ENCODE assay signal across 20 cellular contexts in genomic region chr5:171137768-171138540, GRCh38.
DNase-seq lines count a peak whose midpoint lies in the region; ATAC-seq, FAIRE-seq and TF ChIP-seq lines count a peak whose summit lies in the region.
"Had no signal": no experiment of that assay in that cellular context is flagged by ENCODE, and none has a peak within 500 bp of the region (broad histone marks: within the 10 kb centered on the region; RNA-seq: fewer than 3 reads in every experiment).

No MANE protein-coding gene starts in this region.

- intact Hi-C loops in IMR-90 (cut with micrococcal nuclease): no loop called here
- intact Hi-C loops in CD4-positive, alpha-beta T cell (cut with DNase I, micrococcal nuclease): no loop called here

- H3K4me2 ChIP-seq in A549 (peak overlapping the region; percentile 19; the same call in 2 of the 3 replicates), IMR-90 (ENCODE audit: low read depth, low read length) (no peak overlapping the region; the same call in 1 of the 2 replicates)

- no peak overlapping the region for H2BK5ac ChIP-seq in IMR-90 (ENCODE audit: low read depth, low read length, poor library complexity, severe bottlenecking)

- H2BK120ac ChIP-seq in IMR-90 (ENCODE audit: low read depth, low read length): no peak overlapping the region

- H3K23ac ChIP-seq in IMR-90 (ENCODE audit: low read depth, low read length): no peak overlapping the region

- 9% methylated on average over 1 of the region's 1 CpG for WGBS in A549 (ENCODE audit: missing lambda C conversion rate)
- no CpG with 5 or more reads among the region's 1 CpG for WGBS in IMR-90 (ENCODE audit: extremely low coverage in 2 of 2, insufficient read length in 1 of 2), 2 experiments

- TF ChIP-seq RAD21 in A549 (conservative IDR thresholded peaks at IDR 0.05 in 1 of 2, IDR thresholded peaks at IDR 0.05 in 1 of 2) (no peak), IMR-90 (IDR thresholded peaks at IDR 0.05; ENCODE audit: low read length) (no peak)

- peak in 1 of 2 experiments; percentile 68; a peak in 2 of 6 replicates for ATAC-seq in A549
- ATAC-seq in IMR-90 (ENCODE audit: low read depth): peak; percentile 98
- ATAC-seq in HG02763 (IDR thresholded peaks at IDR 0.05; ENCODE audit: unreplicated experiment): no peak
- ATAC-seq in CD4-positive, alpha-beta T cell (ENCODE audit: poor library complexity): no peak
- no peak for ATAC-seq in HG02588 (IDR thresholded peaks at IDR 0.05; ENCODE audit: unreplicated experiment)
- ATAC-seq in HG02870 (IDR thresholded peaks at IDR 0.05; ENCODE audit: unreplicated experiment): no peak
- ATAC-seq: activated CD4-positive, CD25-positive, alpha-beta regulatory T cell treated with anti-CD3 and anti-CD28 coated beads, Interleukin-2, amount 50 U/mL, for 24 hours; body of pancreas had no signal

- H2BK15ac ChIP-seq in IMR-90 (ENCODE audit: low read depth, low read length): no peak overlapping the region

- H3K36me3 Mint-ChIP-seq in CD4-positive, alpha-beta T cell (ENCODE audit: low read depth): no peaks in the 10 kb centered on the region
- H3K36me3 Mint-ChIP-seq: immature natural killer cell, type B pancreatic cell had no signal

- POLR2A ChIA-PET in A549 (lab: Yijun Ruan, JAX): no interaction called here
- POLR2A ChIA-PET in IMR-90 (lab: Charles Lee; ENCODE audit: unreplicated experiment): no interaction called here
- POLR2A ChIA-PET in CD4-positive, alpha-beta T cell (lab: Charles Lee): no interaction called here

- no peak overlapping the region for H3K27ac Mint-ChIP-seq in CD4-positive, alpha-beta T cell
- H3K27ac Mint-ChIP-seq: immature natural killer cell, type B pancreatic cell had no signal

- H4K8ac ChIP-seq in IMR-90 (ENCODE audit: low read depth in 2 of 2, low read length in 2 of 2): no peak overlapping the region

- H3K4me1 ChIP-seq in A549 (peaks cover 9% of the 10 kb centered on the region; the same call in 1 of the 3 replicates), IMR-90 (ENCODE audit: control insufficient read depth, insufficient read depth, low read length) (0 out of 2 replicates have a peak, but pooled peaks cover 2% of the 10 kb centered on the region)
- H3K4me1 ChIP-seq: body of pancreas, Caco-2 had no signal

- H3K9me3 Mint-ChIP-seq in CD4-positive, alpha-beta T cell: no peaks in the 10 kb centered on the region
- H3K9me3 Mint-ChIP-seq: type B pancreatic cell had no signal

- H3K9me3 ChIP-seq in A549 (no peaks in the 10 kb centered on the region), IMR-90 (ENCODE audit: control insufficient read depth, insufficient read depth, low read length) (no peaks in the 10 kb centered on the region)
- H3K9me3 ChIP-seq in CD4-positive, alpha-beta T cell (ENCODE audit: control insufficient read depth, low read length): no peaks in the 10 kb centered on the region
- H3K9me3 ChIP-seq: body of pancreas, Caco-2, neutrophil had no signal

- in situ Hi-C loops in IMR-90 (cut with MboI; ENCODE audit: low sequenced_read_pairs): no loop called here

- H2AFZ ChIP-seq in IMR-90 (replicated peaks; ENCODE audit: low read length, poor library complexity): no peak overlapping the region

- no peaks in the 10 kb centered on the region for H3K36me3 ChIP-seq in IMR-90 (ENCODE audit: control insufficient read depth, insufficient read depth, low read length)
- H3K36me3 ChIP-seq: neutrophil had no signal

- no peak for TF ChIP-seq EP300 in A549 (IDR thresholded peaks at IDR 0.05)

- no peak overlapping the region for H3K9ac ChIP-seq in IMR-90 (ENCODE audit: low read depth, low read length)

- no peaks in the 10 kb centered on the region for H3K27me3 ChIP-seq in IMR-90 (ENCODE audit: control insufficient read depth, insufficient read depth, low read length)
- H3K27me3 ChIP-seq in CD4-positive, alpha-beta T cell (ENCODE audit: control insufficient read depth, insufficient read depth, low read length): no peaks in the 10 kb centered on the region
- H3K27me3 ChIP-seq: body of pancreas, neutrophil had no signal

- FAIRE-seq in A549 (lab: Jason Lieb, UNC) (no peak), islet of Langerhans (lab: Jason Lieb, UNC) (peak; percentile 96)
- FAIRE-seq: small intestine had no signal

- H3K79me1 ChIP-seq in IMR-90 (ENCODE audit: low read depth in 1 of 2, low read length in 2 of 2): no peaks in the 10 kb centered on the region

- no peak overlapping the region for H4K5ac ChIP-seq in IMR-90 (ENCODE audit: low read depth, low read length)

- H3K27ac ChIP-seq in A549: no peak overlapping the region
- no peak overlapping the region for H3K27ac ChIP-seq in IMR-90 (ENCODE audit: insufficient read depth, low read length)
- no peak overlapping the region for H3K27ac ChIP-seq in CD4-positive, alpha-beta T cell (ENCODE audit: low read depth, low read length)
- H3K27ac ChIP-seq: body of pancreas, neutrophil had no signal

- H3K27me3 Mint-ChIP-seq in CD4-positive, alpha-beta T cell: peaks cover 5% of the 10 kb centered on the region
- H3K27me3 Mint-ChIP-seq: type B pancreatic cell had no signal

- H2AK5ac ChIP-seq in IMR-90 (ENCODE audit: low read depth, low read length): no peak overlapping the region

- no peak overlapping the region for H3K4me3 Mint-ChIP-seq in CD4-positive, alpha-beta T cell
- H3K4me3 Mint-ChIP-seq: immature natural killer cell, type B pancreatic cell had no signal

- TF ChIP-seq CTCF in A549 (IDR thresholded peaks at IDR 0.05) (no peak), IMR-90 (conservative IDR thresholded peaks at IDR 0.05; ENCODE audit: low read depth, low read length) (no peak), choroid plexus epithelial cell (conservative IDR thresholded peaks at IDR 0.05; ENCODE audit: low read depth, low read length) (no peak)
- TF ChIP-seq CTCF in CD4-positive, alpha-beta T cell (IDR thresholded peaks at IDR 0.05): no peak

- no peak overlapping the region for H2AK9ac ChIP-seq in IMR-90 (replicated peaks; ENCODE audit: low read depth, low read length, poor library complexity)

- H2BK20ac ChIP-seq in IMR-90 (ENCODE audit: low read depth, low read length): no peak overlapping the region

- H3K9me1 ChIP-seq in IMR-90 (ENCODE audit: insufficient read depth, low read length): no peaks in the 10 kb centered on the region

- no peak overlapping the region for H4K91ac ChIP-seq in IMR-90 (ENCODE audit: insufficient read depth, low read depth, low read length)

- no peaks in the 10 kb centered on the region for H3K4me1 Mint-ChIP-seq in CD4-positive, alpha-beta T cell (ENCODE audit: low read depth)
- H3K4me1 Mint-ChIP-seq: immature natural killer cell had no signal

- CTCF ChIA-PET in A549 (lab: Yijun Ruan, JAX): no interaction called here
- CTCF ChIA-PET in IMR-90 (lab: Yijun Ruan, JAX): no interaction called here
- CTCF ChIA-PET in CD4-positive, alpha-beta T cell (lab: Charles Lee): no interaction called here

- H3K14ac ChIP-seq in IMR-90 (replicated peaks; ENCODE audit: low read depth, low read length): no peak overlapping the region

- no peak for TF ChIP-seq POLR2A in A549 (IDR thresholded peaks at IDR 0.05; ENCODE audit: low read length)
- TF ChIP-seq POLR2A in IMR-90 (IDR thresholded peaks at IDR 0.05; ENCODE audit: low read depth, low read length): no peak

- no peak overlapping the region for H3K18ac ChIP-seq in IMR-90 (ENCODE audit: low read depth, low read length)

- BruUV-seq in IMR-90 (replicated peaks; lab: Mats Ljungman, UMichigan): no TSS peak

- dilution Hi-C loops in IMR-90 (cut with HindIII; ENCODE audit: low sequenced_read_pairs, unreplicated experiment): no loop called here

- DNase-seq in A549 (ENCODE audit: low read depth in 1 of 2, low spot score in 1 of 2): peak in 1 of 2 experiments; percentile 19
- peak; percentile 89 for DNase-seq in IMR-90
- peak; percentile 65 for DNase-seq in choroid plexus epithelial cell (ENCODE audit: low read depth)
- DNase-seq in CD4-positive, alpha-beta T cell: no peak
- DNase-seq: activated gamma-delta T cell treated with Interleukin-2 at 50 U/mL for 16 hours; body of pancreas; Caco-2; effector CD4-positive, alpha-beta T cell; immature natural killer cell; KBM-7; NCI-H1436; SHP77; small intestine had no signal

- no peak overlapping the region for H3K4me3 ChIP-seq in A549
- no peak overlapping the region for H3K4me3 ChIP-seq in IMR-90 (ENCODE audit: insufficient read depth, low read depth, low read length)
- H3K4me3 ChIP-seq in choroid plexus epithelial cell (ENCODE audit: low read depth, low read length): no peak overlapping the region
- H3K4me3 ChIP-seq: body of pancreas had no signal

- no peaks in the 10 kb centered on the region for H4K20me1 ChIP-seq in IMR-90 (ENCODE audit: insufficient read depth, low read length)

- no peak overlapping the region for H3K4ac ChIP-seq in IMR-90 (ENCODE audit: low read depth, low read length)

- no peak overlapping the region for H3K56ac ChIP-seq in IMR-90 (ENCODE audit: extremely low read depth, insufficient read depth, low read length)

TF ChIP-seq in A549, 52 proteins besides CTCF, POLR2A, EP300 and RAD21 (continues in another document):
- TF ChIP-seq MAX (IDR thresholded peaks at IDR 0.05): no peak
- TF ChIP-seq NR3C1 (IDR thresholded peaks at IDR 0.05): no peak
- no peak for TF ChIP-seq SMC3 (IDR thresholded peaks at IDR 0.05)
- no peak for TF ChIP-seq KDM1A (IDR thresholded peaks at IDR 0.05; ENCODE audit: low read depth)
- TF ChIP-seq CBX8 (IDR thresholded peaks at IDR 0.05): no peak

TF ChIP-seq in IMR-90, 13 proteins besides CTCF, POLR2A, EP300 and RAD21 (continues in another document):
- TF ChIP-seq BHLHE40 (IDR thresholded peaks at IDR 0.05; ENCODE audit: low read depth, low read length) (no peak), MXI1 (IDR thresholded peaks at IDR 0.05; ENCODE audit: borderline replicate concordance, low read depth, low read length) (no peak), RFX5 (IDR thresholded peaks at IDR 0.05; ENCODE audit: low read depth, low read length) (no peak), MAFK (IDR thresholded peaks at IDR 0.05; ENCODE audit: low read depth, low read length) (peak; percentile 58), USF2 (IDR thresholded peaks at IDR 0.05; ENCODE audit: low read depth, low read length) (no peak), FOS (IDR thresholded peaks at IDR 0.05; ENCODE audit: low read depth, low read length) (0 out of 2 replicates have a peak, but pooled peaks have one; percentile 32), NFE2L2 (IDR thresholded peaks at IDR 0.05; ENCODE audit: low read depth, low read length) (no peak), SMC3 (IDR thresholded peaks at IDR 0.05; ENCODE audit: low read depth, low read length) (no peak), CHD1 (IDR thresholded peaks at IDR 0.05; ENCODE audit: low read depth, low read length) (no peak), MAZ (IDR thresholded peaks at IDR 0.05; ENCODE audit: borderline replicate concordance, low read depth, low read length) (no peak)

Comparison
In these comparisons a context has a peak if more than half of its experiments do, and no peak if none do; other contexts are left out.
1. DNase-seq: peak in IMR-90 (single experiment) and choroid plexus epithelial cell (single experiment); none in CD4-positive, alpha-beta T cell (0 of 10).